ENCODE assay signal across 10 cellular contexts in genomic region chr7:104982308-104982755, GRCh38. TPM values are rescaled to one million over a fixed set of nuclear protein-coding genes. Genes with fewer than 3 reads are reported as not detected.
DNase-seq lines count a peak whose midpoint lies in the region; ATAC-seq, FAIRE-seq and TF ChIP-seq lines count a peak whose summit lies in the region.
"Had no signal": no experiment of that assay in that cellular context is flagged by ENCODE, and none has a peak within 500 bp of the region (broad histone marks: within the 10 kb centered on the region; RNA-seq: fewer than 3 reads in every experiment).

No MANE protein-coding gene starts in this region.

- TF ChIP-seq EP300 in GM12878 (IDR thresholded peaks at IDR 0.05; ENCODE audit: borderline replicate concordance in 1 of 2, control insufficient read depth in 1 of 2, low read depth in 2 of 2, low read length in 2 of 2) = no peak

- no peak for FAIRE-seq in GM12878 (lab: Jason Lieb, UNC)

- H2AFZ ChIP-seq in GM12878 (ENCODE audit: control insufficient read depth, low read depth, low read length) = no peak overlapping the region

- POLR2A ChIA-PET in A673 (lab: Charles Lee; ENCODE audit: low non-redundant PET) = no interaction called here
- POLR2A ChIA-PET in GM12878 (lab: Charles Lee) = interaction anchor here (1.1 to 8.3 kb wide), 9 partner anchors 24 to 58 kb away, joined by 3 to 83 read pairs (median 5); partner anchors contain the start of gene KMT2E
- POLR2A ChIA-PET in RWPE1 (lab: Yijun Ruan, JAX; ENCODE audit: low non-redundant PET) = no interaction called here

- WGBS in GM12878 (ENCODE audit: insufficient coverage, insufficient replicate concordance, low lambda C conversion rate, missing lambda C conversion rate) = 37% methylated on average over 3 of the region's 3 CpGs

- peak overlapping the region; percentile 85 for H3K4me2 ChIP-seq in GM12878 (ENCODE audit: control insufficient read depth, insufficient read depth)

- H4K20me1 ChIP-seq in GM12878 (ENCODE audit: control insufficient read depth, insufficient read depth) = no peaks in the 10 kb centered on the region

- TF ChIP-seq RAD21 in GM12878 (IDR thresholded peaks at IDR 0.05; ENCODE audit: insufficient read depth, low read depth, low read length) = no peak

- H3K4me3 ChIP-seq in A673 (ENCODE audit: low read depth, low read length, poor library complexity, severe bottlenecking) (peak overlapping the region; percentile 60), GM12878 (no peak overlapping the region), muscle layer of duodenum (ENCODE audit: low read depth in 1 of 2, low read length in 2 of 2) (no peak overlapping the region)
- peak overlapping the region; percentile 77; the same call in 1 of the 2 replicates for H3K4me3 ChIP-seq in Jurkat, Clone E6-1 (ENCODE audit: low read length)

- intact Hi-C loops in A673 (cut with micrococcal nuclease; ENCODE audit: unreplicated experiment) = loop anchor here (5.0 kb wide), 2 partner anchors 125 to 355 kb away; no protein-coding TSS in a partner anchor
- intact Hi-C loops in GM12878 (cut with micrococcal nuclease; ENCODE audit: unreplicated experiment) = loop anchor here (2.0 to 10.0 kb wide), 3 partner anchors 120 to 442 kb away; no protein-coding TSS in a partner anchor

- H3K9ac ChIP-seq in GM12878 (ENCODE audit: control insufficient read depth, insufficient read depth, low read length) = no peak overlapping the region

- RAD21 ChIA-PET in GM12878 (lab: Charles Lee; ENCODE audit: unreplicated experiment) = interaction anchor here (0.7 to 7.7 kb wide), 32 partner anchors 10 to 611 kb away, joined by 3 to 147 read pairs (median 8); partner anchors contain the start of gene RINT1

- CTCF ChIA-PET in A673 (lab: Charles Lee) (interaction anchor here (1.5 to 2.0 kb wide), 3 partner anchors 10 to 448 kb away, joined by 4 to 5 read pairs (median 5); no protein-coding TSS in a partner anchor), GM12878 (lab: Yijun Ruan, JAX) (interaction anchor here (0.9 to 8.8 kb wide), 40 partner anchors 8 to 608 kb away, joined by 3 to 200 read pairs (median 8); partner anchors contain the start of gene KMT2E), RWPE1 (lab: Yijun Ruan, JAX) (interaction anchor here (0.5 to 0.7 kb wide), 2 partner anchors 491 to 507 kb away, joined by 3 to 5 read pairs; no protein-coding TSS in a partner anchor)

- DNase-seq in A673 (ENCODE audit: low spot score) (no peak), GM12878 (ENCODE audit: low read depth, low spot score) (no peak), SHP77 (lab: John Stamatoyannopoulos, UW) (no peak), RWPE1 (ENCODE audit: low spot score) (no peak), SW 1271 (lab: John Stamatoyannopoulos, UW) (no peak), NCI-H446 (lab: John Stamatoyannopoulos, UW) (no peak)
- no peak for DNase-seq in Jurkat, Clone E6-1 (ENCODE audit: low read depth, low spot score)
- DNase-seq: activated CD4-positive, alpha-beta T cell treated with anti-CD3 and anti-CD28 coated beads for 48 hours; stimulated activated naive CD4-positive, alpha-beta T cell had no signal

- no peak for ATAC-seq in GM12878

- H3K79me2 ChIP-seq in GM12878 (ENCODE audit: control insufficient read depth, insufficient read depth, low read length) = peaks cover 54% of the 10 kb centered on the region

- H3K27me3 ChIP-seq in A673 (replicated peaks; ENCODE audit: insufficient read depth, low read depth, low read length, poor library complexity) (no peaks in the 10 kb centered on the region), GM12878 (replicated peaks in 1 of 2; ENCODE audit: control insufficient read depth in 2 of 2, insufficient read depth in 2 of 2, low read length in 1 of 2) (no peaks in the 10 kb centered on the region), muscle layer of duodenum (ENCODE audit: low read depth, low read length) (no peaks in the 10 kb centered on the region)

- peaks cover 84% of the 10 kb centered on the region for H3K4me1 ChIP-seq in A673 (ENCODE audit: insufficient read depth, low read length, poor library complexity, severe bottlenecking)
- H3K4me1 ChIP-seq in GM12878 (ENCODE audit: control insufficient read depth, insufficient read depth, low read length) = peaks cover 14% of the 10 kb centered on the region; the same call in 1 of the 2 replicates
- H3K4me1 ChIP-seq in muscle layer of duodenum (ENCODE audit: control insufficient read depth in 1 of 2, insufficient read depth in 2 of 2, low read length in 2 of 2) = peaks cover 32 to 56% of the 10 kb centered on the region in 2 donors

- no peak for TF ChIP-seq CTCF in A673 (conservative IDR thresholded peaks at IDR 0.05; ENCODE audit: low read depth, low read length)
- no peak for TF ChIP-seq CTCF in GM12878 (IDR thresholded peaks at IDR 0.05 in 2 of 3, conservative IDR thresholded peaks at IDR 0.05 in 1 of 3; ENCODE audit: control insufficient read depth in 2 of 3, extremely low read depth in 1 of 3, insufficient read depth in 1 of 3, low read depth in 3 of 3, low read length in 3 of 3)
- TF ChIP-seq CTCF in RWPE1 (conservative IDR thresholded peaks at IDR 0.05; ENCODE audit: low read depth) = no peak

- no peak for TF ChIP-seq POLR2A in GM12878 (IDR thresholded peaks at IDR 0.05; ENCODE audit: low read depth, low read length)

- H3K9me3 ChIP-seq in A673 (ENCODE audit: low read depth, low read length, poor library complexity, severe bottlenecking) = no peaks in the 10 kb centered on the region
- H3K9me3 ChIP-seq in GM12878 (replicated peaks; ENCODE audit: control insufficient read depth, insufficient read depth, low read length) = no peaks in the 10 kb centered on the region
- no peaks in the 10 kb centered on the region for H3K9me3 ChIP-seq in muscle layer of duodenum (ENCODE audit: control insufficient read depth in 1 of 2, low read length in 2 of 2)

- peak overlapping the region; percentile 97 for H3K27ac ChIP-seq in A673 (ENCODE audit: low read depth, low read length, poor library complexity, severe bottlenecking)
- H3K27ac ChIP-seq in GM12878 (ENCODE audit: control insufficient read depth, insufficient read depth) = peak overlapping the region; percentile 98
- H3K27ac ChIP-seq in muscle layer of duodenum (ENCODE audit: low read length) = peak overlapping the region; percentile 99
- H3K27ac ChIP-seq in RWPE1 = no peak overlapping the region

- SMC1A ChIA-PET in GM12878 (lab: Charles Lee; ENCODE audit: uncharacterized antibody, unreplicated experiment) = interaction anchor here (0.8 to 15.6 kb wide), 40 partner anchors 10 to 604 kb away, joined by 3 to 270 read pairs (median 7); partner anchors contain the start of gene KMT2E

- no peaks in the 10 kb centered on the region for H3K36me3 ChIP-seq in A673 (ENCODE audit: insufficient read depth, low read length, poor library complexity, severe bottlenecking)
- peaks cover 0 to 4% of the 10 kb centered on the region in 2 experiments; a peak in 2 of 4 replicates for H3K36me3 ChIP-seq in GM12878 (ENCODE audit: control insufficient read depth in 2 of 2, insufficient read depth in 2 of 2, low read length in 1 of 2)
- peaks cover 0 to 8% of the 10 kb centered on the region in 2 donors for H3K36me3 ChIP-seq in muscle layer of duodenum (ENCODE audit: control insufficient read depth in 1 of 2, insufficient read depth in 2 of 2, low read length in 2 of 2)

- BruUV-seq in A673 (replicated peaks; lab: Mats Ljungman, UMichigan) = no TSS peak
- no TSS peak for BruUV-seq in GM12878 (replicated peaks; lab: Mats Ljungman, UMichigan)

- in situ Hi-C loops in GM12878 (cut with MboI) = no loop called here

TF ChIP-seq in GM12878, 131 proteins besides CTCF, POLR2A, EP300 and RAD21 (continues in another document):
- TF ChIP-seq HSF1 (IDR thresholded peaks at IDR 0.05; ENCODE audit: low read depth, low read length) (no peak), TARDBP (IDR thresholded peaks at IDR 0.05; ENCODE audit: borderline replicate concordance) (no peak), SMAD1 (IDR thresholded peaks at IDR 0.05; ENCODE audit: low read depth, partially characterized antibody) (no peak), MEF2A (IDR thresholded peaks at IDR 0.05; ENCODE audit: insufficient read depth, low read depth, low read length) (no peak), DPF2 (IDR thresholded peaks at IDR 0.05) (no peak)

RNA-seq across cellular contexts. Expression of gene KMT2E, which starts 31.7 kb away (rescaled TPM):
- total RNA-seq in A673 (2021) (63.9 and 67.2 TPM in 2 replicates), GM12878 (2014; rRNA removed) (34.1 and 39.9 TPM in 2 replicates), GM12878 (2014; rRNA removed; fragmentation: Illumina TruSeq; extraction: Trizol) (34.4 and 36.9 TPM in 2 replicates), GM12878 (2021) (48.1 and 52.7 TPM in 2 replicates)
- 24.1 TPM for polyA plus RNA-seq in Jurkat, Clone E6-1 (2012; ENCODE audit: insufficient read depth, insufficient read length)
- 543 and 556 TPM in 2 replicates for total RNA-seq in GM12878 (2013; cell fraction: nucleolus; rRNA removed)
- polyA plus RNA-seq in GM12878 (2011; ENCODE audit: low read depth) = 31.8 TPM
- polyA plus RNA-seq in GM12878 (2011; rRNA removed) (15.1 and 15.6 TPM in 2 replicates), GM12878 (2014; fragmentation: Illumina TruSeq; extraction: Trizol) (34.1 and 48.6 TPM in 2 replicates), GM12878 (2014; fragmentation: Nextera tagmentation; extraction: Ambion mirVana) (10 to 100 TPM; 13.2 to 16.0 TPM), GM12878 (2014; rRNA removed) (15.5 and 18.7 TPM in 2 replicates), GM12878 (2016; fragmentation: Nextera tagmentation; extraction: Ambion mirVana) (10 to 100 TPM; 66.2 to 68.1 TPM)
- polyA plus RNA-seq in GM12878 (2011; cell fraction: cytosol; rRNA removed) = 12.7 and 30.2 TPM in 2 replicates
- 59.7 and 78.0 TPM in 2 replicates for polyA plus RNA-seq in GM12878 (2011; cell fraction: nucleus; rRNA removed)
- 37.8 and 37.9 TPM in 2 replicates for polyA plus RNA-seq in GM12878 (2012)
- 97.8 and 117 TPM in 2 replicates for polyA minus RNA-seq in GM12878 (2011; rRNA and poly(A)+ RNA removed)
- 26.5 and 28.8 TPM in 2 replicates for polyA minus RNA-seq in GM12878 (2011; cell fraction: cytosol; rRNA and poly(A)+ RNA removed)
- 140 and 180 TPM in 2 replicates for polyA minus RNA-seq in GM12878 (2011; cell fraction: nucleus; rRNA and poly(A)+ RNA removed)

Comparison
In these comparisons a context has a peak if more than half of its experiments do, and no peak if none do; other contexts are left out.
1. H3K4me3 ChIP-seq: peak in A673 (single experiment) and Jurkat, Clone E6-1 (single experiment); none in GM12878 (single experiment) and muscle layer of duodenum (0 of 2).